13 cellular contexts compared by ENCODE assay signal in the genomic region with DNA sequence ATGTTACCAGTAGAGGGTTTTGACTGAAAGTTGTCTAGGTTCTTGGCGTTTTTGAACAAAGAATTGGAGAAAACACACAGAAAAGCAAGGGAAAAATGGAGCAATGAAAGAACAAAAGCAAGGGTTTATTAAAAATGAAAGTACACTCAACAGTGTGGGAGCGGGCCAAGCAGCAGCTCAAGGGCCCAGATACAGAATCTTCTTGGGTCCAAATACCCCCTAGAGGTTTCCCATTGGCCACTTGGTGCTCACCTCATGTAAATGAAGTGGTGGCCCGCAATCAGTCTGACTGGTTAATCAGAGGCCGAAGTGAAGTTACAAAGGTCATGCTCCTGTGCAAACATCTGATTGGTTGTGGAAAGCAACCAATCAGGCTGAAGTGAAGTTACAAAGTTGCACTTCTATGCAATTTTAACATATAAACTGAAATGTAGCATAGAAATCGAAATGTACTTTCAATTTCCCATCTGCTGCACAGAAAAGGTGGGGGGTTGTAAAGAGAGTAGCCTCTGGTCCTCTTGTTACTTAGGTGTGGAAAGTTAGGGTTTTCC. TPM values are rescaled to one million over a fixed set of nuclear protein-coding genes. Genes with fewer than 3 reads are reported as not detected.
DNase-seq lines count a peak whose midpoint lies in the region; ATAC-seq and TF ChIP-seq lines count a peak whose summit lies in the region.
"Had no signal": no experiment of that assay in that cellular context is flagged by ENCODE, and none has a peak within 500 bp of the region (broad histone marks: within the 10 kb centered on the region; RNA-seq: fewer than 3 reads in every experiment).

No MANE protein-coding gene starts in this region.

- peak overlapping the region; percentile 37 to 96 (median 87) for H3K27ac Mint-ChIP-seq in CD4-positive, alpha-beta memory T cell
- H3K27ac Mint-ChIP-seq in natural killer cell treated with Interleukin-12 subunit alpha and Interleukin-12 subunit beta and Interleukin-15 and Interleukin-18, amount 100 ng/mL, for 72 hours, result peak overlapping the region; percentile 39 to 63

- TF ChIP-seq POLR2A in NB4 (IDR thresholded peaks at IDR 0.05; ENCODE audit: extremely low read depth, insufficient read length), result no peak

- CTCF ChIA-PET in CD4-positive, alpha-beta memory T cell (lab: Charles Lee; ENCODE audit: partially characterized antibody), result interaction anchor here (2.1 to 5.7 kb wide), 2 partner anchors 9 to 12 kb away, joined by 12 to 43 read pairs; no protein-coding TSS in a partner anchor

- no peak for ATAC-seq in natural killer cell treated with Interleukin-12 subunit alpha and Interleukin-12 subunit beta and Interleukin-15 and Interleukin-18, amount 100 ng/mL, for 72 hours
- ATAC-seq in GM18511 (IDR thresholded peaks at IDR 0.05; ENCODE audit: unreplicated experiment) (no peak), HG03139 (IDR thresholded peaks at IDR 0.05; ENCODE audit: unreplicated experiment) (no peak)

- peaks cover 0 to 2% (median 0%) of the 10 kb centered on the region in 8 donors for H3K9me3 Mint-ChIP-seq in CD4-positive, alpha-beta memory T cell
- no peaks in the 10 kb centered on the region for H3K9me3 Mint-ChIP-seq in natural killer cell treated with Interleukin-12 subunit alpha and Interleukin-12 subunit beta and Interleukin-15 and Interleukin-18, amount 100 ng/mL, for 72 hours
- H3K9me3 Mint-ChIP-seq: CD14-positive monocyte had no signal

- H3K27ac ChIP-seq in CD4-positive, alpha-beta memory T cell (ENCODE audit: low read depth, low read length), result peak overlapping the region; percentile 66
- H3K27ac ChIP-seq: epithelial cell of prostate had no signal

- TF ChIP-seq CTCF in NB4 (IDR thresholded peaks at IDR 0.05; ENCODE audit: low read depth, low read length), result no peak

- peaks cover 37% of the 10 kb centered on the region for H3K4me1 ChIP-seq in CD4-positive, alpha-beta memory T cell (ENCODE audit: insufficient read depth, low read length)

- POLR2A ChIA-PET in CD4-positive, alpha-beta memory T cell (lab: Charles Lee; ENCODE audit: partially characterized antibody), result interaction anchor here (0.7 to 4.6 kb wide), 9 partner anchors 10 to 593 kb away, joined by 3 to 78 read pairs (median 5); a partner anchor contains a TSS

- no peaks in the 10 kb centered on the region for H3K9me3 ChIP-seq in CD4-positive, alpha-beta memory T cell (ENCODE audit: control insufficient read depth in 1 of 2, low read length in 2 of 2)

- no peaks in the 10 kb centered on the region for H3K27me3 ChIP-seq in CD4-positive, alpha-beta memory T cell (ENCODE audit: insufficient read depth, low read length)

- H3K36me3 Mint-ChIP-seq in CD4-positive, alpha-beta memory T cell, result no peaks in the 10 kb centered on the region
- no peaks in the 10 kb centered on the region for H3K36me3 Mint-ChIP-seq in natural killer cell treated with Interleukin-12 subunit alpha and Interleukin-12 subunit beta and Interleukin-15 and Interleukin-18, amount 100 ng/mL, for 72 hours

- H3K36me3 ChIP-seq in CD4-positive, alpha-beta memory T cell (ENCODE audit: insufficient read depth, low read length), result no peaks in the 10 kb centered on the region

- DNase-seq in CD4-positive, alpha-beta memory T cell, result peak; percentile 34 to 59 (median 39)
- DNase-seq in NB4 (ENCODE audit: low read depth) (peak; percentile 18), GM19240 (ENCODE audit: insufficient read length, low spot score) (no peak), NCI-H510A (lab: John Stamatoyannopoulos, UW) (no peak)
- peak; percentile 5 to 9 for DNase-seq in activated T-helper 1 cell treated with anti-CD3 and anti-CD28 coated beads, Interleukin-2, amount 50 U/mL, for 16 hours (ENCODE audit: low read depth in 1 of 2, low spot score in 1 of 2)
- no peak for DNase-seq in natural killer cell treated with Interleukin-12 subunit alpha and Interleukin-12 subunit beta and Interleukin-15 and Interleukin-18, amount 100 ng/mL, for 72 hours (ENCODE audit: low spot score)
- DNase-seq: NCI-H526 treated with DMSO at 0.1 percent for 48 hours, nucleus accumbens had no signal

- H3K4me1 Mint-ChIP-seq in CD4-positive, alpha-beta memory T cell, result peaks cover 17 to 53% (median 35%) of the 10 kb centered on the region in 4 donors
- H3K4me1 Mint-ChIP-seq in natural killer cell treated with Interleukin-12 subunit alpha and Interleukin-12 subunit beta and Interleukin-15 and Interleukin-18, amount 100 ng/mL, for 72 hours (ENCODE audit: low read depth in 2 of 2), result peaks cover 32 to 34% of the 10 kb centered on the region in 2 donors

- peak overlapping the region in 1 of 2 donors; percentile 14 for H3K4me3 ChIP-seq in CD4-positive, alpha-beta memory T cell (ENCODE audit: low read length in 2 of 2)
- no peak overlapping the region for H3K4me3 ChIP-seq in NB4 (ENCODE audit: low read depth, low read length)

- intact Hi-C loops in CD4-positive, alpha-beta memory T cell (cut with micrococcal nuclease), result loop anchor here (5.0 kb wide), 2 partner anchors 169 to 506 kb away; a partner anchor contains a TSS

- no peaks in the 10 kb centered on the region for H3K27me3 Mint-ChIP-seq in CD4-positive, alpha-beta memory T cell
- peaks cover 0 to 2% of the 10 kb centered on the region in 2 donors for H3K27me3 Mint-ChIP-seq in natural killer cell treated with Interleukin-12 subunit alpha and Interleukin-12 subunit beta and Interleukin-15 and Interleukin-18, amount 100 ng/mL, for 72 hours

- peak overlapping the region; percentile 75 to 96 (median 83) for H3K4me3 Mint-ChIP-seq in CD4-positive, alpha-beta memory T cell
- H3K4me3 Mint-ChIP-seq in natural killer cell treated with Interleukin-12 subunit alpha and Interleukin-12 subunit beta and Interleukin-15 and Interleukin-18, amount 100 ng/mL, for 72 hours, result peak overlapping the region; percentile 97
- H3K4me3 Mint-ChIP-seq: CD14-positive monocyte had no signal

RNA-seq across cellular contexts. Expression of a gene that starts 1.9 kb away (rescaled TPM):
- total RNA-seq in CD4-positive, alpha-beta memory T cell, result 10 to 100 TPM; 20.4 to 23.1 TPM
- 1 to 10 TPM; 4.3 to 5.6 TPM for polyA plus RNA-seq in CD4-positive, alpha-beta memory T cell
- total RNA-seq in natural killer cell treated with Interleukin-12 subunit alpha and Interleukin-12 subunit beta and Interleukin-15 and Interleukin-18, amount 100 ng/mL, for 72 hours, result 10 to 100 TPM; 15.4 to 15.9 TPM

RNA-seq across cellular contexts. Expression of a gene that starts 27.2 kb away (rescaled TPM):
- total RNA-seq in CD4-positive, alpha-beta memory T cell, result 10 to 100 TPM; 93.5 to 93.9 TPM
- polyA plus RNA-seq in CD4-positive, alpha-beta memory T cell, result 10 to 100 TPM; 38.9 to 83.0 TPM
- total RNA-seq in natural killer cell treated with Interleukin-12 subunit alpha and Interleukin-12 subunit beta and Interleukin-15 and Interleukin-18, amount 100 ng/mL, for 72 hours, result 10 to 100 TPM; 59.6 to 98.5 TPM

RNA-seq across cellular contexts. Expression of a gene that starts 52.5 kb away (rescaled TPM):
- not detected for total RNA-seq in CD4-positive, alpha-beta memory T cell
- polyA plus RNA-seq in CD4-positive, alpha-beta memory T cell, result not detected
- not detected for total RNA-seq in natural killer cell treated with Interleukin-12 subunit alpha and Interleukin-12 subunit beta and Interleukin-15 and Interleukin-18, amount 100 ng/mL, for 72 hours
- total RNA-seq: MCF 10A had no signal
- polyA plus RNA-seq: CD14-positive monocyte had no signal

Comparison
In these comparisons a context has a peak if more than half of its experiments do, and no peak if none do; other contexts are left out.
1. DNase-seq: peak in CD4-positive, alpha-beta memory T cell (5 of 5), NB4 (single experiment) and activated T-helper 1 cell treated with anti-CD3 and anti-CD28 coated beads, Interleukin-2, amount 50 U/mL, for 16 hours (2 of 2); none in natural killer cell treated with Interleukin-12 subunit alpha and Interleukin-12 subunit beta and Interleukin-15 and Interleukin-18, amount 100 ng/mL, for 72 hours (single experiment), GM19240 (single experiment) and NCI-H510A (single experiment).